ENCODE assay signal across 10 cellular contexts in genomic region chr6:113968472-113968871, GRCh38. TPM values are rescaled to one million over a fixed set of nuclear protein-coding genes. Genes with fewer than 3 reads are reported as not detected.
DNase-seq lines count a peak whose midpoint lies in the region; ATAC-seq and TF ChIP-seq lines count a peak whose summit lies in the region.
"Had no signal": no experiment of that assay in that cellular context is flagged by ENCODE, and none has a peak within 500 bp of the region (broad histone marks: within the 10 kb centered on the region; RNA-seq: fewer than 3 reads in every experiment).

No MANE protein-coding gene starts in this region.

- no peak for DNase-seq in activated T-cell treated with anti-CD3 and anti-CD28 coated beads, Interleukin-2, amount 50 U/mL, for 4 hours
- DNase-seq in activated T-cell treated with anti-CD3 and anti-CD28 coated beads, Interleukin-2, amount 50 U/mL, for 48 hours, result no peak
- DNase-seq in WTC11 (ENCODE audit: low spot score) (no peak), iPS DF 6.9 (ENCODE audit: low read depth, low spot score) (no peak), GM10266 (ENCODE audit: extremely low spot score) (no peak), NCI-H1105 (lab: John Stamatoyannopoulos, UW) (no peak), NCI-H2227 treated with DMSO at 0.1 percent for 48 hours (lab: John Stamatoyannopoulos, UW) (no peak)
- DNase-seq in stimulated activated effector memory CD8-positive, alpha-beta T cell treated with anti-CD3 and anti-CD28 coated beads, Interleukin-12 subunit alpha, Interleukin-12 subunit beta, amount 100 ng/mL, for 72 hours (ENCODE audit: low spot score in 2 of 2), result no peak
- DNase-seq: NCI-H1417 treated with DMSO at 0.1 percent for 48 hours had no signal

- H3K4me3 Mint-ChIP-seq in activated T-cell treated with anti-CD3 and anti-CD28 coated beads, Interleukin-2, amount 50 U/mL, for 4 hours, result peak overlapping the region; percentile 95
- peak overlapping the region; percentile 99 for H3K4me3 Mint-ChIP-seq in WTC11
- H3K4me3 Mint-ChIP-seq in stimulated activated effector memory CD8-positive, alpha-beta T cell treated with anti-CD3 and anti-CD28 coated beads, Interleukin-12 subunit alpha, Interleukin-12 subunit beta, amount 100 ng/mL, for 72 hours, result peak overlapping the region; percentile 96

- H3K4me1 ChIP-seq in iPS DF 6.9 (ENCODE audit: control insufficient read depth, insufficient read depth, low read length), result peaks cover 4% of the 10 kb centered on the region; the same call in 1 of the 2 replicates

- CTCF ChIA-PET in WTC11 (lab: Charles Lee), result interaction anchor here (0.6 to 1.6 kb wide), 3 partner anchors 12 to 782 kb away, joined by 3 to 7 read pairs (median 4); no protein-coding TSS in a partner anchor

- no peaks in the 10 kb centered on the region for H3K9me3 Mint-ChIP-seq in activated T-cell treated with anti-CD3 and anti-CD28 coated beads, Interleukin-2, amount 50 U/mL, for 4 hours
- no peaks in the 10 kb centered on the region for H3K9me3 Mint-ChIP-seq in WTC11
- no peaks in the 10 kb centered on the region for H3K9me3 Mint-ChIP-seq in stimulated activated effector memory CD8-positive, alpha-beta T cell treated with anti-CD3 and anti-CD28 coated beads, Interleukin-12 subunit alpha, Interleukin-12 subunit beta, amount 100 ng/mL, for 72 hours

- H3K9me3 ChIP-seq in iPS DF 6.9 (ENCODE audit: control insufficient read depth, insufficient read depth, low read length), result no peaks in the 10 kb centered on the region

- H3K27ac Mint-ChIP-seq in WTC11, result peak overlapping the region; percentile 31
- H3K27ac Mint-ChIP-seq in stimulated activated effector memory CD8-positive, alpha-beta T cell treated with anti-CD3 and anti-CD28 coated beads, Interleukin-12 subunit alpha, Interleukin-12 subunit beta, amount 100 ng/mL, for 72 hours, result no peak overlapping the region

- no peaks in the 10 kb centered on the region for H3K27me3 Mint-ChIP-seq in activated T-cell treated with anti-CD3 and anti-CD28 coated beads, Interleukin-2, amount 50 U/mL, for 4 hours (ENCODE audit: low read depth)
- peaks cover 7% of the 10 kb centered on the region; the same call in 1 of the 2 replicates for H3K27me3 Mint-ChIP-seq in WTC11 (ENCODE audit: low read depth)

- H3K4me3 ChIP-seq in iPS DF 6.9 (ENCODE audit: low read length), result peak overlapping the region; percentile 11; the same call in 1 of the 2 replicates

- no peak for ATAC-seq in activated T-cell treated with anti-CD3 and anti-CD28 coated beads, Interleukin-2, amount 50 U/mL, for 4 hours
- no peak for ATAC-seq in WTC11
- no peak for ATAC-seq in stimulated activated effector memory CD8-positive, alpha-beta T cell treated with anti-CD3 and anti-CD28 coated beads, Interleukin-12 subunit alpha, Interleukin-12 subunit beta, amount 100 ng/mL, for 72 hours

- TF ChIP-seq CTCF in WTC11 (IDR thresholded peaks at IDR 0.05) (no peak), GM10266 (IDR thresholded peaks at IDR 0.05; ENCODE audit: control insufficient read depth, insufficient read depth, low read depth, missing control alignments) (no peak)

- POLR2A ChIA-PET in WTC11 (lab: Charles Lee), result no interaction called here

- no CpG with 5 or more reads among the region's 6 CpGs for WGBS in iPS DF 6.9 (ENCODE audit: insufficient coverage, insufficient read length)

- H3K36me3 ChIP-seq in iPS DF 6.9 (ENCODE audit: control insufficient read depth, insufficient read depth, low read length), result no peaks in the 10 kb centered on the region

- no peak overlapping the region for H3K27ac ChIP-seq in iPS DF 6.9 (ENCODE audit: low read length)
- H3K27ac ChIP-seq: C4-2B had no signal

- peaks cover 6% of the 10 kb centered on the region for H3K36me3 Mint-ChIP-seq in activated T-cell treated with anti-CD3 and anti-CD28 coated beads, Interleukin-2, amount 50 U/mL, for 4 hours (ENCODE audit: insufficient read depth)
- peaks cover 4% of the 10 kb centered on the region; the same call in 1 of the 2 replicates for H3K36me3 Mint-ChIP-seq in WTC11
- H3K36me3 Mint-ChIP-seq in stimulated activated effector memory CD8-positive, alpha-beta T cell treated with anti-CD3 and anti-CD28 coated beads, Interleukin-12 subunit alpha, Interleukin-12 subunit beta, amount 100 ng/mL, for 72 hours, result peaks cover 9% of the 10 kb centered on the region

- H3K27me3 ChIP-seq in iPS DF 6.9 (ENCODE audit: control insufficient read depth, insufficient read depth, low read length), result no peaks in the 10 kb centered on the region

- peaks cover 56% of the 10 kb centered on the region for H3K4me1 Mint-ChIP-seq in activated T-cell treated with anti-CD3 and anti-CD28 coated beads, Interleukin-2, amount 50 U/mL, for 4 hours (ENCODE audit: low read depth)
- peaks cover 61% of the 10 kb centered on the region for H3K4me1 Mint-ChIP-seq in WTC11
- H3K4me1 Mint-ChIP-seq in stimulated activated effector memory CD8-positive, alpha-beta T cell treated with anti-CD3 and anti-CD28 coated beads, Interleukin-12 subunit alpha, Interleukin-12 subunit beta, amount 100 ng/mL, for 72 hours, result peaks cover 38% of the 10 kb centered on the region

TF ChIP-seq in WTC11, 78 proteins besides CTCF, POLR2A, EP300 and RAD21:
- TF ChIP-seq ARID4B (CRISPR knock-in tag; IDR thresholded peaks at IDR 0.05; ENCODE audit: borderline replicate concordance) (no peak), EMX1 (CRISPR knock-in tag; IDR thresholded peaks at IDR 0.05) (no peak), GRHL2 (CRISPR knock-in tag; IDR thresholded peaks at IDR 0.05; ENCODE audit: insufficient replicate concordance, severe bottlenecking) (no peak), ZNF263 (CRISPR knock-in tag; IDR thresholded peaks at IDR 0.05; ENCODE audit: low read depth) (no peak), TEAD1 (CRISPR knock-in tag; IDR thresholded peaks at IDR 0.05) (no peak), CBFB (CRISPR knock-in tag; IDR thresholded peaks at IDR 0.05; ENCODE audit: low read depth) (no peak)
- TF ChIP-seq, protein P1, sequence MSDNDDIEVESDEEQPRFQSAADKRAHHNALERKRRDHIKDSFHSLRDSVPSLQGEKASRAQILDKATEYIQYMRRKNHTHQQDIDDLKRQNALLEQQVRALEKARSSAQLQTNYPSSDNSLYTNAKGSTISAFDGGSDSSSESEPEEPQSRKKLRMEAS (CRISPR knock-in tag; IDR thresholded peaks at IDR 0.05), result no peak

RNA-seq across cellular contexts. Expression of gene HDAC2, which starts 2.5 kb away (rescaled TPM):
- 100 to 1,000 TPM; 144 to 160 (median 160) TPM for total RNA-seq in activated T-cell treated with anti-CD3 and anti-CD28 coated beads, Interleukin-2, amount 50 U/mL, for 4 hours
- total RNA-seq in WTC11 (2021), result 318 to 331 TPM (median 321 TPM) in 3 replicates
